Comparison of ENCODE assay signal across 13 cellular contexts in genomic region chr3:131553495-131554247, GRCh38. TPM values are rescaled to one million over a fixed set of nuclear protein-coding genes. Genes with fewer than 3 reads are reported as not detected.
DNase-seq lines count a peak whose midpoint lies in the region; ATAC-seq, FAIRE-seq and TF ChIP-seq lines count a peak whose summit lies in the region.
"Had no signal": no experiment of that assay in that cellular context is flagged by ENCODE, and none has a peak within 500 bp of the region (broad histone marks: within the 10 kb centered on the region; RNA-seq: fewer than 3 reads in every experiment).

No MANE protein-coding gene starts in this region.

- H3K36me3 ChIP-seq in GM12878 (ENCODE audit: control insufficient read depth in 2 of 2, insufficient read depth in 2 of 2, low read length in 1 of 2), result no peaks in the 10 kb centered on the region
- H3K36me3 ChIP-seq: spleen had no signal

- peak in 1 of 2 experiments; percentile 60; a peak in 1 of 4 replicates for TF ChIP-seq EP300 in GM12878 (IDR thresholded peaks at IDR 0.05; ENCODE audit: borderline replicate concordance in 1 of 2, control insufficient read depth in 1 of 2, low read depth in 2 of 2, low read length in 2 of 2)

- CTCF ChIA-PET in GM12878 (lab: Yijun Ruan, JAX), result interaction anchor here (0.7 to 2.7 kb wide), 9 partner anchors 8 to 521 kb away, joined by 3 to 18 read pairs (median 3); no protein-coding TSS in a partner anchor

- no peaks in the 10 kb centered on the region for H4K20me1 ChIP-seq in GM12878 (ENCODE audit: control insufficient read depth, insufficient read depth)

- no peak for TF ChIP-seq CTCF in GM12878 (IDR thresholded peaks at IDR 0.05 in 2 of 3, conservative IDR thresholded peaks at IDR 0.05 in 1 of 3; ENCODE audit: control insufficient read depth in 2 of 3, extremely low read depth in 1 of 3, insufficient read depth in 1 of 3, low read depth in 3 of 3, low read length in 3 of 3)
- no peak for TF ChIP-seq CTCF in chondrocyte (IDR thresholded peaks at IDR 0.05)

- no peak for TF ChIP-seq POLR2A in GM12878 (IDR thresholded peaks at IDR 0.05; ENCODE audit: low read depth, low read length)

- DNase-seq in GM12878 (ENCODE audit: low read depth, low spot score), result peak; percentile 71
- no peak for DNase-seq in activated CD4-positive, alpha-beta T cell treated with anti-CD3 and anti-CD28 coated beads for 48 hours
- DNase-seq in natural killer cell treated with Interleukin-12 subunit alpha and Interleukin-12 subunit beta and Interleukin-15 and Interleukin-18, amount 100 ng/mL, for 72 hours (ENCODE audit: low spot score), result no peak
- DNase-seq in chondrocyte (ENCODE audit: low spot score), result no peak
- DNase-seq: activated CD4-positive, CD25-positive, alpha-beta regulatory T cell; activated naive CD4-positive, alpha-beta T cell treated with anti-CD3 and anti-CD28 coated beads, Interleukin-2, amount 10 ng/mL, durations not matched to agents 7 days and 5 days; Caco-2; nephron progenitor cell; SIG-M5; spleen had no signal

- no peaks in the 10 kb centered on the region for H3K27me3 ChIP-seq in GM12878 (replicated peaks in 1 of 2; ENCODE audit: control insufficient read depth in 2 of 2, insufficient read depth in 2 of 2, low read length in 1 of 2)

- H3K9me3 ChIP-seq in GM12878 (replicated peaks; ENCODE audit: control insufficient read depth, insufficient read depth, low read length), result no peaks in the 10 kb centered on the region
- H3K9me3 ChIP-seq: Caco-2, spleen had no signal

- intact Hi-C loops in GM12878 (cut with micrococcal nuclease; ENCODE audit: unreplicated experiment), result loop anchor here (5.0 kb wide), 2 partner anchors 79 to 159 kb away; no protein-coding TSS in a partner anchor

- H3K4me2 ChIP-seq in GM12878 (ENCODE audit: control insufficient read depth, insufficient read depth), result peak overlapping the region; percentile 61

- no peaks in the 10 kb centered on the region for H3K79me2 ChIP-seq in GM12878 (ENCODE audit: control insufficient read depth, insufficient read depth, low read length)

- no peaks in the 10 kb centered on the region for H3K9me3 Mint-ChIP-seq in natural killer cell treated with Interleukin-12 subunit alpha and Interleukin-12 subunit beta and Interleukin-15 and Interleukin-18, amount 100 ng/mL, for 72 hours
- H3K9me3 Mint-ChIP-seq in chondrocyte (ENCODE audit: low read depth), result no peaks in the 10 kb centered on the region
- H3K9me3 Mint-ChIP-seq: activated naive CD4-positive, alpha-beta T cell treated with anti-CD3 and anti-CD28 coated beads, Interleukin-2, amount 10 ng/mL, durations not matched to agents 7 days and 5 days; nephron progenitor cell had no signal

- peak; percentile 75 for FAIRE-seq in GM12878 (lab: Jason Lieb, UNC)

- RAD21 ChIA-PET in GM12878 (lab: Charles Lee; ENCODE audit: unreplicated experiment), result interaction anchor here (0.9 to 2.4 kb wide), 8 partner anchors 14 to 476 kb away, joined by 3 to 9 read pairs (median 4); no protein-coding TSS in a partner anchor

- no peak overlapping the region for H3K4me3 Mint-ChIP-seq in natural killer cell treated with Interleukin-12 subunit alpha and Interleukin-12 subunit beta and Interleukin-15 and Interleukin-18, amount 100 ng/mL, for 72 hours
- no peak overlapping the region for H3K4me3 Mint-ChIP-seq in chondrocyte (ENCODE audit: unreplicated experiment)
- H3K4me3 Mint-ChIP-seq: activated naive CD4-positive, alpha-beta T cell treated with anti-CD3 and anti-CD28 coated beads, Interleukin-2, amount 10 ng/mL, durations not matched to agents 7 days and 5 days; nephron progenitor cell had no signal

- peaks cover 18% of the 10 kb centered on the region for H3K4me1 ChIP-seq in GM12878 (ENCODE audit: control insufficient read depth, insufficient read depth, low read length)
- H3K4me1 ChIP-seq: Caco-2, spleen had no signal

- no peak overlapping the region for H3K27ac Mint-ChIP-seq in natural killer cell treated with Interleukin-12 subunit alpha and Interleukin-12 subunit beta and Interleukin-15 and Interleukin-18, amount 100 ng/mL, for 72 hours
- no peak overlapping the region for H3K27ac Mint-ChIP-seq in chondrocyte (ENCODE audit: unreplicated experiment)
- H3K27ac Mint-ChIP-seq: activated naive CD4-positive, alpha-beta T cell treated with anti-CD3 and anti-CD28 coated beads, Interleukin-2, amount 10 ng/mL, durations not matched to agents 7 days and 5 days; nephron progenitor cell had no signal

- in situ Hi-C loops in GM12878 (cut with MboI), result loop anchor here (5.0 kb wide), 1 partner anchor 479 kb away; no protein-coding TSS in a partner anchor

- POLR2A ChIA-PET in GM12878 (lab: Charles Lee), result interaction anchor here (0.6 to 1.8 kb wide), 4 partner anchors 73 to 167 kb away, joined by 3 to 5 read pairs (median 3); no protein-coding TSS in a partner anchor

- 15% methylated on average over 3 of the region's 3 CpGs for WGBS in GM12878 (ENCODE audit: insufficient coverage, insufficient replicate concordance, low lambda C conversion rate, missing lambda C conversion rate)

- 0 out of 2 replicates have a peak overlapping the region, but pooled peaks have one; percentile 15 for H3K27ac ChIP-seq in GM12878 (ENCODE audit: control insufficient read depth, insufficient read depth)
- H3K27ac ChIP-seq: spleen had no signal

- H3K4me1 Mint-ChIP-seq in natural killer cell treated with Interleukin-12 subunit alpha and Interleukin-12 subunit beta and Interleukin-15 and Interleukin-18, amount 100 ng/mL, for 72 hours (ENCODE audit: low read depth in 2 of 2), result no peaks in the 10 kb centered on the region
- no peaks in the 10 kb centered on the region for H3K4me1 Mint-ChIP-seq in chondrocyte (ENCODE audit: low read depth)
- H3K4me1 Mint-ChIP-seq: nephron progenitor cell had no signal

- peak; percentile 21; the same call in 1 of the 2 replicates for TF ChIP-seq RAD21 in GM12878 (IDR thresholded peaks at IDR 0.05; ENCODE audit: insufficient read depth, low read depth, low read length)

- 0 out of 2 replicates have a peak overlapping the region, but pooled peaks have one; percentile 6 for H3K4me3 ChIP-seq in GM12878
- H3K4me3 ChIP-seq: spleen had no signal

- no TSS peak for BruUV-seq in GM12878 (replicated peaks; lab: Mats Ljungman, UMichigan)

- peaks cover 14 to 39% of the 10 kb centered on the region in 2 donors for H3K27me3 Mint-ChIP-seq in natural killer cell treated with Interleukin-12 subunit alpha and Interleukin-12 subunit beta and Interleukin-15 and Interleukin-18, amount 100 ng/mL, for 72 hours
- peaks cover 33% of the 10 kb centered on the region for H3K27me3 Mint-ChIP-seq in chondrocyte (ENCODE audit: low read depth)

- ATAC-seq in GM18907 (IDR thresholded peaks at IDR 0.05; ENCODE audit: unreplicated experiment) (peak; percentile 97), GM21528 (IDR thresholded peaks at IDR 0.05; ENCODE audit: low FRiP score, unreplicated experiment) (peak; percentile 99), HG03066 (IDR thresholded peaks at IDR 0.05; ENCODE audit: low read depth, unreplicated experiment) (peak; percentile 97), GM12878 (peak; percentile 95)
- ATAC-seq in natural killer cell treated with Interleukin-12 subunit alpha and Interleukin-12 subunit beta and Interleukin-15 and Interleukin-18, amount 100 ng/mL, for 72 hours, result no peak

- H3K36me3 Mint-ChIP-seq in natural killer cell treated with Interleukin-12 subunit alpha and Interleukin-12 subunit beta and Interleukin-15 and Interleukin-18, amount 100 ng/mL, for 72 hours, result no peaks in the 10 kb centered on the region
- no peaks in the 10 kb centered on the region for H3K36me3 Mint-ChIP-seq in chondrocyte (ENCODE audit: low read depth)
- H3K36me3 Mint-ChIP-seq: activated naive CD4-positive, alpha-beta T cell treated with anti-CD3 and anti-CD28 coated beads, Interleukin-2, amount 10 ng/mL, durations not matched to agents 7 days and 5 days had no signal

- no peak overlapping the region for H2AFZ ChIP-seq in GM12878 (ENCODE audit: control insufficient read depth, low read depth, low read length)

- SMC1A ChIA-PET in GM12878 (lab: Charles Lee; ENCODE audit: uncharacterized antibody, unreplicated experiment), result interaction anchor here (0.6 to 2.8 kb wide), 15 partner anchors 8 to 476 kb away, joined by 3 to 20 read pairs (median 4); no protein-coding TSS in a partner anchor

- H3K9ac ChIP-seq in GM12878 (ENCODE audit: control insufficient read depth, insufficient read depth, low read length), result no peak overlapping the region

TF ChIP-seq in GM12878, 131 proteins besides CTCF, POLR2A, EP300 and RAD21 (continues in another document):
- no peak for TF ChIP-seq BMI1 (IDR thresholded peaks at IDR 0.05; ENCODE audit: borderline replicate concordance)
- no peak for TF ChIP-seq ZNF24 (IDR thresholded peaks at IDR 0.05)
- TF ChIP-seq RUNX3 (IDR thresholded peaks at IDR 0.05; ENCODE audit: low read length), result peak; percentile 95
- 0 out of 2 replicates have a peak, but pooled peaks have one; percentile 18 for TF ChIP-seq CREM (IDR thresholded peaks at IDR 0.05; ENCODE audit: low read depth)
- TF ChIP-seq MTA3 (IDR thresholded peaks at IDR 0.05; ENCODE audit: borderline replicate concordance, low read length), result peak; percentile 51; the same call in 1 of the 2 replicates
- TF ChIP-seq MTA2 (IDR thresholded peaks at IDR 0.05; ENCODE audit: low read depth), result peak; percentile 63; the same call in 1 of the 2 replicates
- TF ChIP-seq TCF7 (IDR thresholded peaks at IDR 0.05; ENCODE audit: borderline replicate concordance), result peak; percentile 11; the same call in 1 of the 2 replicates
- peak; percentile 56; the same call in 1 of the 2 replicates for TF ChIP-seq ZNF217 (IDR thresholded peaks at IDR 0.05)

RNA-seq across cellular contexts. Expression of gene MRPL3, which starts 50.9 kb away (rescaled TPM):
- 122 and 134 TPM in 2 replicates for total RNA-seq in GM12878 (2013; cell fraction: nucleolus; rRNA removed)
- total RNA-seq in GM12878 (2014; rRNA removed) (193 and 201 TPM in 2 replicates), GM12878 (2014; rRNA removed; fragmentation: Illumina TruSeq; extraction: Trizol) (197 and 203 TPM in 2 replicates), GM12878 (2021) (127 and 129 TPM in 2 replicates), chondrocyte (51.8 to 58.0 TPM (median 56.6 TPM) in 3 replicates)
- polyA plus RNA-seq in GM12878 (2011; ENCODE audit: low read depth), result 53.9 TPM
- polyA plus RNA-seq in GM12878 (2011; rRNA removed) (237 and 308 TPM in 2 replicates), GM12878 (2014; fragmentation: Illumina TruSeq; extraction: Trizol) (307 and 353 TPM in 2 replicates), GM12878 (2014; fragmentation: Nextera tagmentation; extraction: Ambion mirVana) (100 to 1,000 TPM in 1 of 2 experiments, 10 to 100 TPM in 1; 91.6 to 107 TPM), GM12878 (2014; rRNA removed) (158 and 164 TPM in 2 replicates), GM12878 (2016; fragmentation: Nextera tagmentation; extraction: Ambion mirVana) (100 to 1,000 TPM; 248 to 249 TPM)
- 120 and 173 TPM in 2 replicates for polyA plus RNA-seq in GM12878 (2011; cell fraction: cytosol; rRNA removed)
- polyA plus RNA-seq in GM12878 (2011; cell fraction: nucleus; rRNA removed), result 75.8 and 87.9 TPM in 2 replicates
- 65.9 and 78.8 TPM in 2 replicates for polyA plus RNA-seq in GM12878 (2012)
- polyA minus RNA-seq in GM12878 (2011; rRNA and poly(A)+ RNA removed), result 130 and 195 TPM in 2 replicates
- polyA minus RNA-seq in GM12878 (2011; cell fraction: cytosol; rRNA and poly(A)+ RNA removed), result 43.0 and 44.7 TPM in 2 replicates
- 105 and 174 TPM in 2 replicates for polyA minus RNA-seq in GM12878 (2011; cell fraction: nucleus; rRNA and poly(A)+ RNA removed)
- total RNA-seq in natural killer cell treated with Interleukin-12 subunit alpha and Interleukin-12 subunit beta and Interleukin-15 and Interleukin-18, amount 100 ng/mL, for 72 hours, result 100 to 1,000 TPM; 106 to 133 TPM

Comparison
In these comparisons a context has a peak if more than half of its experiments do, and no peak if none do; other contexts are left out.
1. ATAC-seq: peak in GM18907 (single experiment), GM21528 (single experiment), HG03066 (single experiment) and GM12878 (single experiment); none in natural killer cell treated with Interleukin-12 subunit alpha and Interleukin-12 subunit beta and Interleukin-15 and Interleukin-18, amount 100 ng/mL, for 72 hours (0 of 2).